ENCODE assay signal across 16 cellular contexts in genomic region chr9:137313956-137314560, GRCh38. TPM values are rescaled to one million over a fixed set of nuclear protein-coding genes. Genes with fewer than 3 reads are reported as not detected.
A peak's percentile ranks its signal among the peaks of the same experiment; 100 is the strongest.
DNase-seq lines count a peak whose midpoint lies in the region; ATAC-seq and TF ChIP-seq lines count a peak whose summit lies in the region.
"Had no signal": no experiment of that assay in that cellular context is flagged by ENCODE, and none has a peak within 500 bp of the region (broad histone marks: within the 10 kb centered on the region; RNA-seq: fewer than 3 reads in every experiment).

No MANE protein-coding gene starts in this region.

- H3K4me1 Mint-ChIP-seq in chondrocyte (ENCODE audit: low read depth) = peaks cover 4% of the 10 kb centered on the region

- TF ChIP-seq CTCF in 22Rv1 (IDR thresholded peaks at IDR 0.05) (no peak), chondrocyte (IDR thresholded peaks at IDR 0.05) (no peak), mucosa of descending colon (IDR thresholded peaks at IDR 0.05) (no peak)

- H3K9me3 Mint-ChIP-seq in chondrocyte (ENCODE audit: low read depth) = no peaks in the 10 kb centered on the region
- H3K9me3 Mint-ChIP-seq: stimulated activated naive CD8-positive, alpha-beta T cell treated with anti-CD3 and anti-CD28 coated beads, Interleukin-15, amount 100 ng/mL, for 72 hours had no signal

- no peak overlapping the region for H3K4me3 Mint-ChIP-seq in chondrocyte (ENCODE audit: unreplicated experiment)
- H3K4me3 Mint-ChIP-seq: stimulated activated naive CD8-positive, alpha-beta T cell treated with anti-CD3 and anti-CD28 coated beads, Interleukin-15, amount 100 ng/mL, for 72 hours had no signal

- intact Hi-C loops in mucosa of descending colon (cut with DNase I, micrococcal nuclease) = no loop called here

- ATAC-seq in mucosa of descending colon = no peak
- no peak for ATAC-seq in GM21528 (IDR thresholded peaks at IDR 0.05; ENCODE audit: low FRiP score, unreplicated experiment)
- ATAC-seq: left colon; stimulated activated naive CD8-positive, alpha-beta T cell treated with anti-CD3 and anti-CD28 coated beads, Interleukin-15, amount 100 ng/mL, for 72 hours had no signal

- DNase-seq in ELF-1 (ENCODE audit: low read depth, low spot score) = peak; percentile 3
- DNase-seq in chondrocyte (ENCODE audit: low spot score) = no peak
- DNase-seq in mucosa of descending colon = peak in 2 of 3 donors; percentile 37 to 50
- no peak for DNase-seq in NOMO-1 treated with DMSO at 0.1 percent for 48 hours (lab: John Stamatoyannopoulos, UW; ENCODE audit: unreplicated experiment)
- no peak for DNase-seq in NCI-H2081 (lab: John Stamatoyannopoulos, UW)
- no peak for DNase-seq in NCI-H510A (lab: John Stamatoyannopoulos, UW)
- DNase-seq: AML-193, DMS153, NCI-H2029 treated with DMSO at 0.1 percent for 48 hours, NCI-H526, PC-9 had no signal

- H3K27me3 Mint-ChIP-seq in chondrocyte (ENCODE audit: low read depth) = no peaks in the 10 kb centered on the region

- no peaks in the 10 kb centered on the region for H3K36me3 ChIP-seq in mucosa of descending colon (ENCODE audit: low read depth)

- peaks cover 36% of the 10 kb centered on the region for H3K4me1 ChIP-seq in mucosa of descending colon (ENCODE audit: low read depth)

- peak overlapping the region; percentile 11 for H3K27ac Mint-ChIP-seq in chondrocyte (ENCODE audit: unreplicated experiment)
- H3K27ac Mint-ChIP-seq: stimulated activated naive CD8-positive, alpha-beta T cell treated with anti-CD3 and anti-CD28 coated beads, Interleukin-15, amount 100 ng/mL, for 72 hours had no signal

- no peaks in the 10 kb centered on the region for H3K36me3 Mint-ChIP-seq in chondrocyte (ENCODE audit: low read depth)

- peak overlapping the region; percentile 25; the same call in 1 of the 2 replicates for H3K27ac ChIP-seq in 22Rv1
- H3K27ac ChIP-seq: PC-9, VCaP had no signal

- no peaks in the 10 kb centered on the region for H3K9me3 ChIP-seq in mucosa of descending colon

- H3K4me3 ChIP-seq in mucosa of descending colon = no peak overlapping the region
- H3K4me3 ChIP-seq: PC-9 had no signal

RNA-seq across cellular contexts. Expression of gene NRARP, which starts 12.0 kb away (rescaled TPM):
- total RNA-seq in chondrocyte = 0.39 to 6.9 TPM (median 6.7 TPM) in 3 replicates
- 100 to 1,000 TPM in 2 of 3 donors, 10 to 100 TPM in 1; 61.4 to 171 (median 146) TPM for total RNA-seq in mucosa of descending colon

RNA-seq across cellular contexts. Expression of gene TOR4A, which starts 36.5 kb away (rescaled TPM):
- total RNA-seq in chondrocyte (0.85 to 3.5 TPM (median 3.4 TPM) in 3 replicates), mucosa of descending colon (10 to 100 TPM; 23.3 to 48.6 (median 45.3) TPM)

RNA-seq across cellular contexts. Expression of gene NELFB, which starts 58.9 kb away (rescaled TPM):
- total RNA-seq in chondrocyte (48.0 to 55.1 TPM (median 52.4 TPM) in 3 replicates), mucosa of descending colon (10 to 100 TPM; 52.9 to 66.2 (median 60.5) TPM)

Comparison
In these comparisons a context has a peak if more than half of its experiments do, and no peak if none do; other contexts are left out.
1. DNase-seq: peak in ELF-1 (single experiment) and mucosa of descending colon (2 of 3); none in chondrocyte (single experiment), NOMO-1 treated with DMSO at 0.1 percent for 48 hours (single experiment), NCI-H2081 (0 of 2) and NCI-H510A (single experiment).